ENCODE assay signal across 8 cellular contexts in genomic region chr6:125834347-125834746, GRCh38. TPM values are rescaled to one million over a fixed set of nuclear protein-coding genes. Genes with fewer than 3 reads are reported as not detected.
DNase-seq lines count a peak whose midpoint lies in the region; ATAC-seq, FAIRE-seq and TF ChIP-seq lines count a peak whose summit lies in the region.

No MANE protein-coding gene starts in this region.

- FAIRE-seq in GM18507 (lab: Jason Lieb, UNC): peak; percentile 87

- no peak overlapping the region for H3K4me3 ChIP-seq in mesodermal cell (ENCODE audit: extremely low read depth, insufficient read depth, low read length, poor library complexity, severe bottlenecking)
- no peak overlapping the region for H3K4me3 ChIP-seq in PC-3 (ENCODE audit: low read length)

- CTCF ChIA-PET in PC-3 (lab: Charles Lee): no interaction called here

- H2AFZ ChIP-seq in PC-3 (ENCODE audit: low read length): no peak overlapping the region

- ATAC-seq in GM21619 (IDR thresholded peaks at IDR 0.05; ENCODE audit: unreplicated experiment): peak; percentile 94
- no peak for ATAC-seq in PC-3

- POLR2A ChIA-PET in PC-3 (lab: Charles Lee; ENCODE audit: unreplicated experiment): no interaction called here

- H3K27me3 ChIP-seq in PC-3 (ENCODE audit: low read length): no peaks in the 10 kb centered on the region

- H3K9me3 ChIP-seq in mesodermal cell (ENCODE audit: control insufficient read depth, low read length) (no peaks in the 10 kb centered on the region), PC-3 (ENCODE audit: low read length) (no peaks in the 10 kb centered on the region)

- no peaks in the 10 kb centered on the region for H3K9me2 ChIP-seq in PC-3 (replicated peaks; ENCODE audit: low read length)

- WGBS in mesodermal cell (ENCODE audit: insufficient coverage in 2 of 2), 2 experiments: 100% methylated on average over 1 of the region's 2 CpGs; no CpG with 5 or more reads in 1 of the 2 experiments

- no peaks in the 10 kb centered on the region for H4K20me1 ChIP-seq in PC-3 (ENCODE audit: low read length)

- no peak overlapping the region for H3K9ac ChIP-seq in PC-3 (ENCODE audit: low read length)

- H3K27ac ChIP-seq in mesodermal cell (ENCODE audit: low read depth, low read length, severe bottlenecking) (peak overlapping the region; percentile 54), PC-3 (ENCODE audit: low read length) (no peak overlapping the region)

- H3K4me1 ChIP-seq in mesodermal cell (ENCODE audit: control insufficient read depth, insufficient read depth, low read length, poor library complexity, severe bottlenecking) (peaks cover 7% of the 10 kb centered on the region), PC-3 (ENCODE audit: insufficient read depth, low read length) (no peaks in the 10 kb centered on the region)

- intact Hi-C loops in PC-3 (cut with micrococcal nuclease): no loop called here

- DNase-seq in GM18507 (ENCODE audit: extremely low spot score, insufficient read length, low read depth) (no peak), KG1 (lab: John Stamatoyannopoulos, UW) (peak; percentile 53), PC-3 (no peak), COLO668 (lab: John Stamatoyannopoulos, UW; ENCODE audit: unreplicated experiment) (no peak), SKM-1 treated with dmso at 0.1 percent for 144 hours (lab: John Stamatoyannopoulos, UW; ENCODE audit: unreplicated experiment) (no peak)
- no peak for DNase-seq in effector CD8-positive, alpha-beta T cell (lab: John Stamatoyannopoulos, UW)

- no peaks in the 10 kb centered on the region for H3K36me3 ChIP-seq in mesodermal cell (ENCODE audit: control insufficient read depth, insufficient read depth, low read length)
- H3K36me3 ChIP-seq in PC-3 (ENCODE audit: low read depth, low read length): no peaks in the 10 kb centered on the region

- H3K4me2 ChIP-seq in PC-3 (ENCODE audit: low read length): no peak overlapping the region

- BruUV-seq in PC-3 (replicated peaks; lab: Mats Ljungman, UMichigan): no TSS peak

- TF ChIP-seq CTCF in PC-3 (conservative IDR thresholded peaks at IDR 0.05; ENCODE audit: low read depth, low read length): no peak

- no peaks in the 10 kb centered on the region for H3F3A ChIP-seq in PC-3 (ENCODE audit: low read length, unreplicated experiment)

- no peaks in the 10 kb centered on the region for H3K79me2 ChIP-seq in PC-3 (ENCODE audit: low read length)

RNA-seq across cellular contexts. Expression of gene NCOA7, which starts 43.6 kb away (rescaled TPM):
- polyA plus RNA-seq in mesodermal cell (2013, experiment 1 of 2): 6.9 TPM
- 7.9 TPM for polyA plus RNA-seq in mesodermal cell (2013, experiment 2 of 2)
- total RNA-seq in PC-3 (2014; rRNA removed): 12.1 and 13.4 TPM in 2 replicates
